In the genomic region with DNA sequence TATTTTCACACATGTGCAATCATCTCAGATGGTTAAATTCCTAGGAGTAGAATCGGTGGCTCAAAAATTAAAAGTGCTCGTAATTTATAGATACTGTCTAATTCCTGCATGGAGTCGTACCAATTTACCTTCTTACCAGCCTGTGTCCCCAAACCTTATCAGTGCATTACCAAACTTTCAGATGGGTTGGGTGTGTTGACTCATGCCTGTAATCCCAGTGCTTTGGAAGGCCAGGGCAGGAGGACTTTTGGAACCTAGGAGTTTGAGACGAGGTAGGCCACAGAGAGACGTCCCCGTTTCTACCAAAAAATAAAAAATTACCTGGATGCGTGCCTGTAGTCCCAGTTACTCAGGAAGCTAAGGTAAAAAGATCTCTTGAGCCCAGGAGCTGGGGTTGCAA, we compare ENCODE assay signal across 1 cellular context.
TF ChIP-seq lines count a peak whose summit lies in the region.

No MANE protein-coding gene starts in this region.

TF ChIP-seq in HepG2, 621 proteins besides CTCF, POLR2A, EP300 and RAD21 (continued from another document and continues in another):
- TF ChIP-seq HNRNPLL (IDR thresholded peaks at IDR 0.05; ENCODE audit: low read depth, low read length, poor library complexity, severe bottlenecking): no peak
- TF ChIP-seq ARNT (IDR thresholded peaks at IDR 0.05): no peak
- TF ChIP-seq MIXL1 (CRISPR knock-in tag; IDR thresholded peaks at IDR 0.05): no peak
- TF ChIP-seq MTA3 (CRISPR knock-in tag; IDR thresholded peaks at IDR 0.05): no peak
- TF ChIP-seq ZNF251 (CRISPR knock-in tag; IDR thresholded peaks at IDR 0.05): no peak
- no peak for TF ChIP-seq ZNF772 (CRISPR knock-in tag; IDR thresholded peaks at IDR 0.05)
- TF ChIP-seq SSRP1 (CRISPR knock-in tag; IDR thresholded peaks at IDR 0.05): no peak
- TF ChIP-seq MTA1 (CRISPR knock-in tag; IDR thresholded peaks at IDR 0.05; ENCODE audit: borderline replicate concordance): no peak
- TF ChIP-seq ZNF253 (CRISPR knock-in tag; IDR thresholded peaks at IDR 0.05; ENCODE audit: borderline replicate concordance): no peak
- TF ChIP-seq ZBTB3 (CRISPR knock-in tag; IDR thresholded peaks at IDR 0.05; ENCODE audit: borderline replicate concordance, low read depth): no peak
- no peak for TF ChIP-seq ZFYVE20 (CRISPR knock-in tag; IDR thresholded peaks at IDR 0.05; ENCODE audit: borderline replicate concordance, low read depth)
- 0 out of 2 replicates have a peak, but pooled peaks have one; percentile 40 for TF ChIP-seq ZNF644 (CRISPR knock-in tag; IDR thresholded peaks at IDR 0.05; ENCODE audit: low read depth)
- TF ChIP-seq, protein P1, sequence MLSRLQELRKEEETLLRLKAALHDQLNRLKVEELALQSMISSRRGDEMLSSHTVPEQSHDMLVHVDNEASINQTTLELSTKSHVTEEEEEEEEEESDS (CRISPR knock-in tag; IDR thresholded peaks at IDR 0.05; ENCODE audit: borderline replicate concordance): no peak
- no peak for TF ChIP-seq SMC3 (IDR thresholded peaks at IDR 0.05; ENCODE audit: low read length)
- TF ChIP-seq, protein P2, sequence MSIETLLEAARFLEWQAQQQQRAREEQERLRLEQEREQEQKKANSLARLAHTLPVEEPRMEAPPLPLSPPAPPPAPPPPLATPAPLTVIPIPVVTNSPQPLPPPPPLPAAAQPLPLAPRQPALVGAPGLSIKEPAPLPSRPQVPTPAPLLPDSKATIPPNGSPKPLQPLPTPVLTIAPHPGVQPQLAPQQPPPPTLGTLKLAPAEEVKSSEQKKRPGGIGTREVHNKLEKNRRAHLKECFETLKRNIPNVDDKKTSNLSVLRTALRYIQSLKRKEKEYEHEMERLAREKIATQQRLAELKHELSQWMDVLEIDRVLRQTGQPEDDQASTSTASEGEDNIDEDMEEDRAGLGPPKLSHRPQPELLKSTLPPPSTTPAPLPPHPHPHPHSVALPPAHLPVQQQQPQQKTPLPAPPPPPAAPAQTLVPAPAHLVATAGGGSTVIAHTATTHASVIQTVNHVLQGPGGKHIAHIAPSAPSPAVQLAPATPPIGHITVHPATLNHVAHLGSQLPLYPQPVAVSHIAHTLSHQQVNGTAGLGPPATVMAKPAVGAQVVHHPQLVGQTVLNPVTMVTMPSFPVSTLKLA (IDR thresholded peaks at IDR 0.05): no peak
- no peak for TF ChIP-seq ZNF558 (CRISPR knock-in tag; IDR thresholded peaks at IDR 0.05; ENCODE audit: borderline replicate concordance)
- TF ChIP-seq, protein P3, sequence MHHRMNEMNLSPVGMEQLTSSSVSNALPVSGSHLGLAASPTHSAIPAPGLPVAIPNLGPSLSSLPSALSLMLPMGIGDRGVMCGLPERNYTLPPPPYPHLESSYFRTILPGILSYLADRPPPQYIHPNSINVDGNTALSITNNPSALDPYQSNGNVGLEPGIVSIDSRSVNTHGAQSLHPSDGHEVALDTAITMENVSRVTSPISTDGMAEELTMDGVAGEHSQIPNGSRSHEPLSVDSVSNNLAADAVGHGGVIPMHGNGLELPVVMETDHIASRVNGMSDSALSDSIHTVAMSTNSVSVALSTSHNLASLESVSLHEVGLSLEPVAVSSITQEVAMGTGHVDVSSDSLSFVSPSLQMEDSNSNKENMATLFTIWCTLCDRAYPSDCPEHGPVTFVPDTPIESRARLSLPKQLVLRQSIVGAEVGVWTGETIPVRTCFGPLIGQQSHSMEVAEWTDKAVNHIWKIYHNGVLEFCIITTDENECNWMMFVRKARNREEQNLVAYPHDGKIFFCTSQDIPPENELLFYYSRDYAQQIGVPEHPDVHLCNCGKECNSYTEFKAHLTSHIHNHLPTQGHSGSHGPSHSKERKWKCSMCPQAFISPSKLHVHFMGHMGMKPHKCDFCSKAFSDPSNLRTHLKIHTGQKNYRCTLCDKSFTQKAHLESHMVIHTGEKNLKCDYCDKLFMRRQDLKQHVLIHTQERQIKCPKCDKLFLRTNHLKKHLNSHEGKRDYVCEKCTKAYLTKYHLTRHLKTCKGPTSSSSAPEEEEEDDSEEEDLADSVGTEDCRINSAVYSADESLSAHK (CRISPR knock-in tag; IDR thresholded peaks at IDR 0.05; ENCODE audit: borderline replicate concordance): no peak
- no peak for TF ChIP-seq IKZF1 (IDR thresholded peaks at IDR 0.05)
- TF ChIP-seq, protein P4, sequence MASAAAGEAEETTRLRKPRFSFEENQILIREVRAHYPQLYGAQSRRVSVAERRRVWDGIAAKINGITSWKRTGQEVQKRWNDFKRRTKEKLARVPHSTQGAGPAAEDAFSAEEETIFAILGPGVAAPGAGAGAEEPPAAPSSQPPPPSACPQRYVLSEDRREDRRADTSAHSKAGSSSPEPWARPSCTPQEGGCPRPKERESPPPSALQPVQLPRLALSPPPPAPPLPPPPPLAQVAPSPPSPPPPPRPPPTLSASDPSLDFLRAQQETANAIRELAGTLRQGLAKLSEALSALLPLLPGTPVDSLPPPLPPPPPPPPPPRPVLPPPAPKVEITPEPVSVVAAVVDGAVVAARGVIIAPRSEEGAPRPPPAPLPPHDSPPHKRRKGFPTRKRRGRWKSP (CRISPR knock-in tag; IDR thresholded peaks at IDR 0.05): no peak
- no peak for TF ChIP-seq KAT8 (CRISPR knock-in tag; IDR thresholded peaks at IDR 0.05)
- TF ChIP-seq TAF15 (IDR thresholded peaks at IDR 0.05; ENCODE audit: low read depth, low read length, poor library complexity, severe bottlenecking): no peak
- no peak for TF ChIP-seq ZNF160 (CRISPR knock-in tag; IDR thresholded peaks at IDR 0.05)
- TF ChIP-seq TOE1 (CRISPR knock-in tag; IDR thresholded peaks at IDR 0.05): no peak
- no peak for TF ChIP-seq ZEB1 (IDR thresholded peaks at IDR 0.05; ENCODE audit: insufficient replicate concordance, low read depth)
- no peak for TF ChIP-seq KLF9 (CRISPR knock-in tag; IDR thresholded peaks at IDR 0.05; ENCODE audit: low read depth)
- TF ChIP-seq PLRG1 (conservative IDR thresholded peaks at IDR 0.05): no peak
- peak; percentile 14; the same call in 1 of the 2 replicates for TF ChIP-seq SALL1 (CRISPR knock-in tag; IDR thresholded peaks at IDR 0.05)
- TF ChIP-seq, protein P5, sequence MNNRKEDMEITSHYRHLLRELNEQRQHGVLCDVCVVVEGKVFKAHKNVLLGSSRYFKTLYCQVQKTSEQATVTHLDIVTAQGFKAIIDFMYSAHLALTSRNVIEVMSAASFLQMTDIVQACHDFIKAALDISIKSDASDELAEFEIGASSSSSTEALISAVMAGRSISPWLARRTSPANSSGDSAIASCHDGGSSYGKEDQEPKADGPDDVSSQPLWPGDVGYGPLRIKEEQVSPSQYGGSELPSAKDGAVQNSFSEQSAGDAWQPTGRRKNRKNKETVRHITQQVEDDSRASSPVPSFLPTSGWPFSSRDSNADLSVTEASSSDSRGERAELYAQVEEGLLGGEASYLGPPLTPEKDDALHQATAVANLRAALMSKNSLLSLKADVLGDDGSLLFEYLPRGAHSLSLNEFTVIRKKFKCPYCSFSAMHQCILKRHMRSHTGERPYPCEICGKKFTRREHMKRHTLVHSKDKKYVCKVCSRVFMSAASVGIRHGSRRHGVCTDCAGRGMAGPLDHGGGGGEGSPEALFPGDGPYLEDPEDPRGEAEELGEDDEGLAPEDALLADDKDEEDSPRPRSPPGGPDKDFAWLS (CRISPR knock-in tag; IDR thresholded peaks at IDR 0.05; ENCODE audit: borderline replicate concordance): no peak
- no peak for TF ChIP-seq ZNF737 (CRISPR knock-in tag; IDR thresholded peaks at IDR 0.05; ENCODE audit: borderline replicate concordance)
- no peak for TF ChIP-seq ZNF883 (CRISPR knock-in tag; IDR thresholded peaks at IDR 0.05; ENCODE audit: not compliant biosample characterization)
- TF ChIP-seq TBX3 (IDR thresholded peaks at IDR 0.05; ENCODE audit: borderline replicate concordance): no peak
- TF ChIP-seq, protein P6, sequence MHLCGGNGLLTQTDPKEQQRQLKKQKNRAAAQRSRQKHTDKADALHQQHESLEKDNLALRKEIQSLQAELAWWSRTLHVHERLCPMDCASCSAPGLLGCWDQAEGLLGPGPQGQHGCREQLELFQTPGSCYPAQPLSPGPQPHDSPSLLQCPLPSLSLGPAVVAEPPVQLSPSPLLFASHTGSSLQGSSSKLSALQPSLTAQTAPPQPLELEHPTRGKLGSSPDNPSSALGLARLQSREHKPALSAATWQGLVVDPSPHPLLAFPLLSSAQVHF (CRISPR knock-in tag; IDR thresholded peaks at IDR 0.05): no peak
- no peak for TF ChIP-seq SPEN (CRISPR knock-in tag; IDR thresholded peaks at IDR 0.05; ENCODE audit: low read depth)
- no peak for TF ChIP-seq SRSF1 (optimal IDR thresholded peaks at IDR 0.05; ENCODE audit: low read depth, low read length)
- TF ChIP-seq, protein P7, sequence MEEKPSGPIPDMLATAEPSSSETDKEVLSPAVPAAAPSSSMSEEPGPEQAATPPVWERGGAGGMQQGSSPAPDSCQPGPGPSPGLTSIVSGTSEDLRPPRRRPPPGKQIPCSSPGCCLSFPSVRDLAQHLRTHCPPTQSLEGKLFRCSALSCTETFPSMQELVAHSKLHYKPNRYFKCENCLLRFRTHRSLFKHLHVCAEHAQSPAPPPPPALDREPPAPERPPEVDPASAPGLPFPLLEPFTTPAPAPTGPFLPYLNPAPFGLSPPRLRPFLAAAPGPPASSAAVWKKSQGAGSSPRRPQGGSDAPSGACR (CRISPR knock-in tag; IDR thresholded peaks at IDR 0.05): no peak
- TF ChIP-seq TOPORS (CRISPR knock-in tag; IDR thresholded peaks at IDR 0.05): no peak
- TF ChIP-seq ZSCAN21 (CRISPR knock-in tag; IDR thresholded peaks at IDR 0.05; ENCODE audit: borderline replicate concordance): no peak
- no peak for TF ChIP-seq ZNF296 (CRISPR knock-in tag; conservative IDR thresholded peaks at IDR 0.05)
- no peak for TF ChIP-seq KMT2A (CRISPR knock-in tag; IDR thresholded peaks at IDR 0.05)
- TF ChIP-seq HCFC1 (IDR thresholded peaks at IDR 0.05; ENCODE audit: low read depth, low read length): no peak
- TF ChIP-seq ZNF713 (CRISPR knock-in tag; IDR thresholded peaks at IDR 0.05): no peak
- TF ChIP-seq ZNF564 (CRISPR knock-in tag; IDR thresholded peaks at IDR 0.05): no peak
- TF ChIP-seq ZNF788 (CRISPR knock-in tag; IDR thresholded peaks at IDR 0.05; ENCODE audit: borderline replicate concordance): no peak
- TF ChIP-seq SIN3A (IDR thresholded peaks at IDR 0.05; ENCODE audit: borderline replicate concordance, low read depth, low read length): no peak
- TF ChIP-seq SIX1 (CRISPR knock-in tag; IDR thresholded peaks at IDR 0.05; ENCODE audit: borderline replicate concordance): no peak
- TF ChIP-seq ZNF205 (CRISPR knock-in tag; IDR thresholded peaks at IDR 0.05): no peak
- TF ChIP-seq ZNF678 (CRISPR knock-in tag; IDR thresholded peaks at IDR 0.05): no peak
- TF ChIP-seq, protein P8, sequence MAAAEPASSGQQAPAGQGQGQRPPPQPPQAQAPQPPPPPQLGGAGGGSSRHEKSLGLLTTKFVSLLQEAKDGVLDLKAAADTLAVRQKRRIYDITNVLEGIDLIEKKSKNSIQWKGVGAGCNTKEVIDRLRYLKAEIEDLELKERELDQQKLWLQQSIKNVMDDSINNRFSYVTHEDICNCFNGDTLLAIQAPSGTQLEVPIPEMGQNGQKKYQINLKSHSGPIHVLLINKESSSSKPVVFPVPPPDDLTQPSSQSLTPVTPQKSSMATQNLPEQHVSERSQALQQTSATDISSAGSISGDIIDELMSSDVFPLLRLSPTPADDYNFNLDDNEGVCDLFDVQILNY (CRISPR knock-in tag; conservative IDR thresholded peaks at IDR 0.05): no peak
- no peak for TF ChIP-seq ZNF607 (CRISPR knock-in tag; IDR thresholded peaks at IDR 0.05; ENCODE audit: borderline replicate concordance)
- no peak for TF ChIP-seq ZNF562 (CRISPR knock-in tag; IDR thresholded peaks at IDR 0.05; ENCODE audit: borderline replicate concordance)
- TF ChIP-seq, protein P9, sequence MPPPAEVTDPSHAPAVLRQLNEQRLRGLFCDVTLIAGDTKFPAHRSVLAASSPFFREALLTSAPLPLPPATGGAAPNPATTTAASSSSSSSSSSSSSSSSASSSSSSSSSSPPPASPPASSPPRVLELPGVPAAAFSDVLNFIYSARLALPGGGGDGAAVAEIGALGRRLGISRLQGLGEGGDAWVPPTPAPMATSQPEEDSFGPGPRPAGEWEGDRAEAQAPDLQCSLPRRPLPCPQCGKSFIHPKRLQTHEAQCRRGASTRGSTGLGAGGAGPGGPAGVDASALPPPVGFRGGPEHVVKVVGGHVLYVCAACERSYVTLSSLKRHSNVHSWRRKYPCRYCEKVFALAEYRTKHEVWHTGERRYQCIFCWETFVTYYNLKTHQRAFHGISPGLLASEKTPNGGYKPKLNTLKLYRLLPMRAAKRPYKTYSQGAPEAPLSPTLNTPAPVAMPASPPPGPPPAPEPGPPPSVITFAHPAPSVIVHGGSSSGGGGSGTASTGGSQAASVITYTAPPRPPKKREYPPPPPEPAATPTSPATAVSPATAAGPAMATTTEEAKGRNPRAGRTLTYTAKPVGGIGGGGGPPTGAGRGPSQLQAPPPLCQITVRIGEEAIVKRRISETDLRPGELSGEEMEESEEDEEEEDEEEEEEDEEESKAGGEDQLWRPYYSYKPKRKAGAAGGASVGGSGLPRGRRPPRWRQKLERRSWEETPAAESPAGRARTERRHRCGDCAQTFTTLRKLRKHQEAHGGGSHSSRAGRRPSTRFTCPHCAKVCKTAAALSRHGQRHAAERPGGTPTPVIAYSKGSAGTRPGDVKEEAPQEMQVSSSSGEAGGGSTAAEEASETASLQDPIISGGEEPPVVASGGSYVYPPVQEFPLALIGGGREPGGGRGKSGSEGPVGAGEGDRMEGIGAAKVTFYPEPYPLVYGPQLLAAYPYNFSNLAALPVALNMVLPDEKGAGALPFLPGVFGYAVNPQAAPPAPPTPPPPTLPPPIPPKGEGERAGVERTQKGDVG (CRISPR knock-in tag; IDR thresholded peaks at IDR 0.05; ENCODE audit: borderline replicate concordance): no peak
- TF ChIP-seq NFYB (CRISPR knock-in tag; IDR thresholded peaks at IDR 0.05): no peak
- no peak for TF ChIP-seq ZNF101 (CRISPR knock-in tag; IDR thresholded peaks at IDR 0.05; ENCODE audit: borderline replicate concordance, low read depth)
- no peak for TF ChIP-seq ZNF232 (CRISPR knock-in tag; IDR thresholded peaks at IDR 0.05; ENCODE audit: borderline replicate concordance)
- no peak for TF ChIP-seq ZNF333 (CRISPR knock-in tag; IDR thresholded peaks at IDR 0.05; ENCODE audit: borderline replicate concordance)
- TF ChIP-seq, protein P10, sequence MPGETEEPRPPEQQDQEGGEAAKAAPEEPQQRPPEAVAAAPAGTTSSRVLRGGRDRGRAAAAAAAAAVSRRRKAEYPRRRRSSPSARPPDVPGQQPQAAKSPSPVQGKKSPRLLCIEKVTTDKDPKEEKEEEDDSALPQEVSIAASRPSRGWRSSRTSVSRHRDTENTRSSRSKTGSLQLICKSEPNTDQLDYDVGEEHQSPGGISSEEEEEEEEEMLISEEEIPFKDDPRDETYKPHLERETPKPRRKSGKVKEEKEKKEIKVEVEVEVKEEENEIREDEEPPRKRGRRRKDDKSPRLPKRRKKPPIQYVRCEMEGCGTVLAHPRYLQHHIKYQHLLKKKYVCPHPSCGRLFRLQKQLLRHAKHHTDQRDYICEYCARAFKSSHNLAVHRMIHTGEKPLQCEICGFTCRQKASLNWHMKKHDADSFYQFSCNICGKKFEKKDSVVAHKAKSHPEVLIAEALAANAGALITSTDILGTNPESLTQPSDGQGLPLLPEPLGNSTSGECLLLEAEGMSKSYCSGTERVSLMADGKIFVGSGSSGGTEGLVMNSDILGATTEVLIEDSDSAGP (CRISPR knock-in tag; IDR thresholded peaks at IDR 0.05; ENCODE audit: borderline replicate concordance): no peak
- TF ChIP-seq JUNB (CRISPR knock-in tag; IDR thresholded peaks at IDR 0.05; ENCODE audit: borderline replicate concordance): no peak
- TF ChIP-seq ZNF180 (CRISPR knock-in tag; IDR thresholded peaks at IDR 0.05; ENCODE audit: borderline replicate concordance, low read depth): no peak
